ENCODE assay signal across 12 cellular contexts in the genomic region with DNA sequence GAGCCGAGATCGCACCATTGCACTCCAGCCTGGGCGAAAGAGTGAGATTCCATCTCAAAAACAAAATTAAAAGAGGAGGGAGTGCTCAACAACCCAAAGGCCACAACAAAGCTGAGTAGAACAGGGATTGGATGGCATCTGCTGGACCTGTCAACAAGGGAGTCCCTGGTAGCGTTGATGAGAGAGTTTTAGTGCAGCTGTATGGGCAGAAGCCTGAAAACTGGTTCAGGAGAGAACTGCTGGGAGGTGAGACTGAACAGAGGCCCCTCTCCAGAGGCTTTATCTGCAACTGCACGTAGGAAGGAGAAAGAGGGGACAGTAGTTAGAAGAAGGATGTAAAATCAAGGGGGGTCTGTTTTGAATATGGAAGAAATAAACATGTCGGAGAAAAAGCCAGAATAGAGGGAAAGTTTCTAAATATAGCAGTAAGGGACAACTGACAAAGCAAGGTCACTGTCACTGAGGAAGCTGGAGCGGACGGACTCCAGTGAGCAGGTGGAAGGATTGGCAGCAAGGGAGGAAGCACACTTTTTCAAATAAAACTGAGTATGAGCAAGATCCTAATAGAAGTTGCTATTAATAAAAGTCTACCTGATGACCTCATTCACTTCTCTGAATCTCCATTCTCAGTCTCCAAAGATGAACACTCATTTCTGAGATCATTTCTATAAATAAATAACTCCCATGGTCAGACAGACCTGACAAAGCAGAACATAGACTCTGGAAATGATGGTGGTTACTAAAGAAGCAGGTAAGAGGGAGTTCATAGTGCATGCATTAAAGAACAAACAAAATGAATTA. TPM values are rescaled to one million over a fixed set of nuclear protein-coding genes. Genes with fewer than 3 reads are reported as not detected.
DNase-seq lines count a peak whose midpoint lies in the region; ATAC-seq and TF ChIP-seq lines count a peak whose summit lies in the region.
"Had no signal": no experiment of that assay in that cellular context is flagged by ENCODE, and none has a peak within 500 bp of the region (broad histone marks: within the 10 kb centered on the region; RNA-seq: fewer than 3 reads in every experiment).

No MANE protein-coding gene starts in this region.

- in situ Hi-C loops in KBM-7 (cut with MboI; ENCODE audit: low pct_unique_long_range_greater_than_20kb, low sequenced_read_pairs) = no loop called here

- H3K27ac ChIP-seq in foreskin keratinocyte = no peak overlapping the region
- H3K27ac ChIP-seq: SJCRH30 had no signal

- no peaks in the 10 kb centered on the region for H3K4me1 ChIP-seq in foreskin keratinocyte
- H3K4me1 ChIP-seq: SJCRH30 had no signal

- H3K27me3 Mint-ChIP-seq in IgD-negative memory B cell = no peaks in the 10 kb centered on the region
- no peaks in the 10 kb centered on the region for H3K27me3 Mint-ChIP-seq in nephron (ENCODE audit: low read depth)

- DNase-seq in EH (ENCODE audit: low read depth) (peak; percentile 19), foreskin keratinocyte (peak; percentile 29 to 63), KBM-7 (no peak), NCI-H187 (lab: John Stamatoyannopoulos, UW) (no peak)
- DNase-seq: effector memory CD4-positive, alpha-beta T cell; NCI-H1105 treated with DMSO at 0.1 percent for 48 hours; NCI-H69; SJCRH30 had no signal

- no peaks in the 10 kb centered on the region for H3K27me3 ChIP-seq in foreskin keratinocyte
- H3K27me3 ChIP-seq: SJCRH30 had no signal

- H3K27ac Mint-ChIP-seq in IgD-negative memory B cell = peak overlapping the region in 2 of 3 donors; percentile 33
- peak overlapping the region; percentile 7 to 56 (median 43) for H3K27ac Mint-ChIP-seq in nephron

- H3K4me3 Mint-ChIP-seq in IgD-negative memory B cell (peak overlapping the region in 1 of 4 donors; percentile 19), nephron (no peak overlapping the region)

- peaks cover 6% of the 10 kb centered on the region for H3K36me3 Mint-ChIP-seq in IgD-negative memory B cell
- peaks cover 33% of the 10 kb centered on the region for H3K36me3 Mint-ChIP-seq in nephron (ENCODE audit: low read depth)

- ATAC-seq in foreskin keratinocyte = no peak
- ATAC-seq in GM19328 (IDR thresholded peaks at IDR 0.05; ENCODE audit: unreplicated experiment) = no peak
- ATAC-seq in GM18870 (IDR thresholded peaks at IDR 0.05; ENCODE audit: unreplicated experiment) = no peak

- H3K4me1 Mint-ChIP-seq in IgD-negative memory B cell (peaks cover 0 to 1% (median 0%) of the 10 kb centered on the region in 3 donors), nephron (peaks cover 9% of the 10 kb centered on the region)

- TF ChIP-seq CTCF in foreskin keratinocyte (conservative IDR thresholded peaks at IDR 0.05) = no peak
- TF ChIP-seq CTCF in nephron (IDR thresholded peaks at IDR 0.05; ENCODE audit: unreplicated experiment in 3 of 3) = no peak

- H3K9me3 Mint-ChIP-seq in IgD-negative memory B cell = no peaks in the 10 kb centered on the region
- H3K9me3 Mint-ChIP-seq in nephron = no peaks in the 10 kb centered on the region

RNA-seq across cellular contexts. Expression of a gene that starts 11.8 kb away (rescaled TPM):
- polyA plus RNA-seq in IgD-negative memory B cell (37.8 TPM), foreskin keratinocyte (9.9 and 12.4 TPM in 2 replicates)
- 20.8 and 21.4 TPM in 2 replicates for total RNA-seq in foreskin keratinocyte

Comparison
In these comparisons a context has a peak if more than half of its experiments do, and no peak if none do; other contexts are left out.
1. DNase-seq: peak in EH (single experiment) and foreskin keratinocyte (2 of 2); none in KBM-7 (single experiment) and NCI-H187 (0 of 2).